Comparison of ENCODE assay signal across 8 cellular contexts in the genomic region with DNA sequence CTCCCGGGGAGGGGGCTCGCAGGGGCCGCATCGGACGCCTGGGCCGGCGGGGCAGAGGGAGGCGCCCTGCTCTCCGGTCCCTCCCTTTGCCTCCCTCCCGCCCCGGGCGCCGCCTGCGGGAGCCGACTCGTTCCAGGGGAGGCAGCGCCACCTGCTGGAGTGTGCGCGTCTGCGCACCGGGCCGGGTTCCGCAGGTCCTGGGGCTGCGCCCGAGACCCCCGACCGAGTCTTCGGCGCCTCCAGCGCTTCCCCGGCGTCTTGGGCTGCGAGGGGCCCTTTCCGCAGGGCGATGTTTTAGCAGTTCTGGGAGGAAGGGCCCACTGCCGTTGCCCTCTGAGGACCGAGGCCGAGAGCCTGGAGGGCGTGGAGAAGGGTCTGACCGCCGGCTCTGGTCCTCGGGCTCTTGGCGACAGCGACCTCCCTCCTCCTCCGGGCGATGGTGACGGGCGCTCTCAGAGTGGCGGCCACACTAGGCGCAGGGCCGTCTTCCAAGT.
DNase-seq lines count a peak whose midpoint lies in the region; ATAC-seq and TF ChIP-seq lines count a peak whose summit lies in the region.

No MANE protein-coding gene starts in this region.

- no peak for TF ChIP-seq EP300 in suprapubic skin (IDR thresholded peaks at IDR 0.05)

- no CpG with 5 or more reads among the region's 51 CpGs for WGBS in suprapubic skin

- H3K27ac ChIP-seq in suprapubic skin = no peak overlapping the region

- ATAC-seq in GM21576 (IDR thresholded peaks at IDR 0.05; ENCODE audit: unreplicated experiment) = peak; percentile 58
- ATAC-seq in SK-N-SH treated with all-trans-retinoic acid at 6 μM for 48 hours = peak; percentile 97
- ATAC-seq in omental fat pad (ENCODE audit: low FRiP score) = peak; percentile 84

- no peaks in the 10 kb centered on the region for H3K27me3 ChIP-seq in suprapubic skin

- H3K4me1 Mint-ChIP-seq in activated naive CD4-positive, alpha-beta T cell treated with anti-CD3 and anti-CD28 coated beads, Interleukin-2, amount 10 ng/mL, durations not matched to agents 7 days and 5 days = peaks cover 19% of the 10 kb centered on the region
- H3K4me1 Mint-ChIP-seq in glutamatergic neuron (ENCODE audit: low read depth, unreplicated experiment) = peaks cover 3% of the 10 kb centered on the region

- CTCF ChIA-PET in activated naive CD4-positive, alpha-beta T cell treated with anti-CD3 and anti-CD28 coated beads, Interleukin-2, amount 10 ng/mL, durations not matched to agents 7 days and 5 days (lab: Charles Lee) = interaction anchor here (1.2 to 1.8 kb wide), 4 partner anchors 35 to 161 kb away, joined by 3 to 18 read pairs (median 4); no protein-coding TSS in a partner anchor

- TF ChIP-seq POLR2A in NB4 (IDR thresholded peaks at IDR 0.05; ENCODE audit: extremely low read depth, insufficient read length) (no peak), suprapubic skin (IDR thresholded peaks at IDR 0.05) (no peak)

- TF ChIP-seq CTCF in NB4 (IDR thresholded peaks at IDR 0.05; ENCODE audit: low read depth, low read length) = peak; percentile 72
- TF ChIP-seq CTCF in glutamatergic neuron (IDR thresholded peaks at IDR 0.05; ENCODE audit: partially characterized antibody, unreplicated experiment) = peak; percentile 99
- peak in 2 of 3 donors; percentile 65 to 87 for TF ChIP-seq CTCF in omental fat pad (IDR thresholded peaks at IDR 0.05)
- TF ChIP-seq CTCF in suprapubic skin (IDR thresholded peaks at IDR 0.05) = peak; percentile 95 to 99

- no peaks in the 10 kb centered on the region for H3K9me3 ChIP-seq in suprapubic skin

- H3K4me1 ChIP-seq in suprapubic skin = peaks cover 13% of the 10 kb centered on the region

- DNase-seq in C1 segment of cervical spinal cord (lab: John Stamatoyannopoulos, UW) (peak in 13 of 14 donors; percentile 26 to 88 (median 54)), NB4 (ENCODE audit: low read depth) (peak; percentile 79), glutamatergic neuron (peak; percentile 96), omental fat pad (ENCODE audit: low spot score) (peak; percentile 83), suprapubic skin (ENCODE audit: low spot score in 2 of 2) (peak in 1 of 2 donors; percentile 88)
- peak; percentile 89 for DNase-seq in activated naive CD4-positive, alpha-beta T cell treated with anti-CD3 and anti-CD28 coated beads, Interleukin-2, amount 10 ng/mL, durations not matched to agents 7 days and 5 days

- H3K4me3 ChIP-seq in NB4 (ENCODE audit: low read depth, low read length) (no peak overlapping the region), suprapubic skin (peak overlapping the region; percentile 66)

- H3K27ac Mint-ChIP-seq in activated naive CD4-positive, alpha-beta T cell treated with anti-CD3 and anti-CD28 coated beads, Interleukin-2, amount 10 ng/mL, durations not matched to agents 7 days and 5 days = peak overlapping the region; percentile 49
- no peak overlapping the region for H3K27ac Mint-ChIP-seq in glutamatergic neuron (ENCODE audit: unreplicated experiment)

- H3K27me3 Mint-ChIP-seq in activated naive CD4-positive, alpha-beta T cell treated with anti-CD3 and anti-CD28 coated beads, Interleukin-2, amount 10 ng/mL, durations not matched to agents 7 days and 5 days = peaks cover 55% of the 10 kb centered on the region
- peaks cover 15% of the 10 kb centered on the region for H3K27me3 Mint-ChIP-seq in glutamatergic neuron (ENCODE audit: unreplicated experiment)

- H3K36me3 ChIP-seq in suprapubic skin = no peaks in the 10 kb centered on the region

- no peaks in the 10 kb centered on the region for H3K36me3 Mint-ChIP-seq in activated naive CD4-positive, alpha-beta T cell treated with anti-CD3 and anti-CD28 coated beads, Interleukin-2, amount 10 ng/mL, durations not matched to agents 7 days and 5 days
- no peaks in the 10 kb centered on the region for H3K36me3 Mint-ChIP-seq in glutamatergic neuron (ENCODE audit: unreplicated experiment)

- H3K9me3 Mint-ChIP-seq in activated naive CD4-positive, alpha-beta T cell treated with anti-CD3 and anti-CD28 coated beads, Interleukin-2, amount 10 ng/mL, durations not matched to agents 7 days and 5 days = no peaks in the 10 kb centered on the region
- H3K9me3 Mint-ChIP-seq in glutamatergic neuron (ENCODE audit: unreplicated experiment) = peaks cover 4% of the 10 kb centered on the region

- H3K4me3 Mint-ChIP-seq in activated naive CD4-positive, alpha-beta T cell treated with anti-CD3 and anti-CD28 coated beads, Interleukin-2, amount 10 ng/mL, durations not matched to agents 7 days and 5 days = peak overlapping the region; percentile 52
- H3K4me3 Mint-ChIP-seq in glutamatergic neuron (ENCODE audit: unreplicated experiment) = peak overlapping the region; percentile 74

TF ChIP-seq in SK-N-SH treated with all-trans-retinoic acid at 6 μM for 48 hours, 23 proteins besides CTCF, POLR2A, EP300 and RAD21:
- no peak for TF ChIP-seq ARNTL (CRISPR knock-in tag; IDR thresholded peaks at IDR 0.05; ENCODE audit: borderline replicate concordance, low read depth)
- TF ChIP-seq, protein P1, sequence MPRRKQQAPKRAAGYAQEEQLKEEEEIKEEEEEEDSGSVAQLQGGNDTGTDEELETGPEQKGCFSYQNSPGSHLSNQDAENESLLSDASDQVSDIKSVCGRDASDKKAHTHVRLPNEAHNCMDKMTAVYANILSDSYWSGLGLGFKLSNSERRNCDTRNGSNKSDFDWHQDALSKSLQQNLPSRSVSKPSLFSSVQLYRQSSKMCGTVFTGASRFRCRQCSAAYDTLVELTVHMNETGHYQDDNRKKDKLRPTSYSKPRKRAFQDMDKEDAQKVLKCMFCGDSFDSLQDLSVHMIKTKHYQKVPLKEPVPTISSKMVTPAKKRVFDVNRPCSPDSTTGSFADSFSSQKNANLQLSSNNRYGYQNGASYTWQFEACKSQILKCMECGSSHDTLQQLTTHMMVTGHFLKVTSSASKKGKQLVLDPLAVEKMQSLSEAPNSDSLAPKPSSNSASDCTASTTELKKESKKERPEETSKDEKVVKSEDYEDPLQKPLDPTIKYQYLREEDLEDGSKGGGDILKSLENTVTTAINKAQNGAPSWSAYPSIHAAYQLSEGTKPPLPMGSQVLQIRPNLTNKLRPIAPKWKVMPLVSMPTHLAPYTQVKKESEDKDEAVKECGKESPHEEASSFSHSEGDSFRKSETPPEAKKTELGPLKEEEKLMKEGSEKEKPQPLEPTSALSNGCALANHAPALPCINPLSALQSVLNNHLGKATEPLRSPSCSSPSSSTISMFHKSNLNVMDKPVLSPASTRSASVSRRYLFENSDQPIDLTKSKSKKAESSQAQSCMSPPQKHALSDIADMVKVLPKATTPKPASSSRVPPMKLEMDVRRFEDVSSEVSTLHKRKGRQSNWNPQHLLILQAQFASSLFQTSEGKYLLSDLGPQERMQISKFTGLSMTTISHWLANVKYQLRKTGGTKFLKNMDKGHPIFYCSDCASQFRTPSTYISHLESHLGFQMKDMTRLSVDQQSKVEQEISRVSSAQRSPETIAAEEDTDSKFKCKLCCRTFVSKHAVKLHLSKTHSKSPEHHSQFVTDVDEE (CRISPR knock-in tag; IDR thresholded peaks at IDR 0.05) = 0 out of 2 replicates have a peak, but pooled peaks have one; percentile 28
- no peak for TF ChIP-seq TOX (CRISPR knock-in tag; IDR thresholded peaks at IDR 0.05; ENCODE audit: borderline replicate concordance)
